ENCODE assay signal across 8 cellular contexts in genomic region chr17:41811549-41812175, GRCh38. TPM values are rescaled to one million over a fixed set of nuclear protein-coding genes. Genes with fewer than 3 reads are reported as not detected.
DNase-seq lines count a peak whose midpoint lies in the region; ATAC-seq lines count a peak whose summit lies in the region.

TSS of gene P3H4 (minus strand) at chr17:41811949. CDS start at chr17:41811915, 34 bp downstream.

- H3K27ac Mint-ChIP-seq in activated CD4-positive, alpha-beta T cell treated with anti-CD3 and anti-CD28 coated beads for 36 hours, result peak within 1 kb of the TSS; percentile 58

- H3K9ac ChIP-seq in ES-I3 (ENCODE audit: low read depth, low read length), result peak within 1 kb of the TSS; percentile 70

- CTCF ChIA-PET in activated CD4-positive, alpha-beta T cell treated with anti-CD3 and anti-CD28 coated beads for 36 hours (lab: Charles Lee), result interaction anchor here (0.7 to 2.1 kb wide), 13 partner anchors 8 to 687 kb away, joined by 3 to 6 read pairs (median 4); partner anchors contain the start of genes EIF1, JUP and KLHL11

- intact Hi-C loops in activated CD4-positive, alpha-beta T cell treated with anti-CD3 and anti-CD28 coated beads for 36 hours (cut with DNase I, micrococcal nuclease), result loop anchor here in 1 of 2 experiments (1.0 to 2.0 kb wide), 3 partner anchors 24 to 73 kb away; partner anchors contain the start of gene KLHL11

- POLR2A ChIA-PET in activated CD4-positive, alpha-beta T cell treated with anti-CD3 and anti-CD28 coated beads for 36 hours (lab: Charles Lee), result interaction anchor here (0.5 to 1.0 kb wide), 2 partner anchors 12 to 25 kb away, joined by 3 read pairs; partner anchors contain the start of gene JUP

- peak; percentile 67 for ATAC-seq in HG02798 (IDR thresholded peaks at IDR 0.05; ENCODE audit: poor library complexity, unreplicated experiment)
- peak; percentile 90 for ATAC-seq in activated CD4-positive, alpha-beta T cell treated with anti-CD3 and anti-CD28 coated beads for 36 hours
- no peak for ATAC-seq in GM21528 (IDR thresholded peaks at IDR 0.05; ENCODE audit: low FRiP score, unreplicated experiment)

- H3K27ac ChIP-seq in cingulate gyrus (ENCODE audit: low read depth, low read length), result peak within 1 kb of the TSS; percentile 19

- peaks cover 22% of the 10 kb centered on the region for H3K4me1 Mint-ChIP-seq in activated CD4-positive, alpha-beta T cell treated with anti-CD3 and anti-CD28 coated beads for 36 hours

- H3K9me3 Mint-ChIP-seq in activated CD4-positive, alpha-beta T cell treated with anti-CD3 and anti-CD28 coated beads for 36 hours (ENCODE audit: low read depth), result no peaks in the 10 kb centered on the region

- H3K36me3 Mint-ChIP-seq in activated CD4-positive, alpha-beta T cell treated with anti-CD3 and anti-CD28 coated beads for 36 hours (ENCODE audit: low read depth), result no peaks in the 10 kb centered on the region

- H3K4me1 ChIP-seq in ES-I3 (ENCODE audit: insufficient read depth, low read length), result no peaks in the 10 kb centered on the region; the same call in 1 of the 2 replicates

- H3K4me3 Mint-ChIP-seq in activated CD4-positive, alpha-beta T cell treated with anti-CD3 and anti-CD28 coated beads for 36 hours, result peak within 1 kb of the TSS; percentile 76

- H3K27me3 Mint-ChIP-seq in activated CD4-positive, alpha-beta T cell treated with anti-CD3 and anti-CD28 coated beads for 36 hours, result peaks cover 2% of the 10 kb centered on the region

- DNase-seq in NCI-H2227 treated with DMSO at 0.1 percent for 48 hours (lab: John Stamatoyannopoulos, UW) (peak; percentile 77), kidney tubule cell (ENCODE audit: low spot score) (peak; percentile 77)
- peak; percentile 86 for DNase-seq in activated CD4-positive, alpha-beta T cell treated with anti-CD3 and anti-CD28 coated beads for 36 hours
- peak; percentile 44 to 62 for DNase-seq in stimulated activated CD4-positive, alpha-beta T cell treated with anti-CD3 and anti-CD28 coated beads, Interleukin-15, amount 100 ng/mL, for 48 hours (ENCODE audit: low read depth in 2 of 2)

- H3K36me3 ChIP-seq in ES-I3 (ENCODE audit: insufficient read depth, low read length), result no peaks in the 10 kb centered on the region

- peaks cover 3% of the 10 kb centered on the region; the same call in 1 of the 2 replicates for H3K9me3 ChIP-seq in ES-I3 (ENCODE audit: control insufficient read depth, insufficient read depth, low read length)

RNA-seq across cellular contexts. Expression of gene P3H4, which starts in this region (rescaled TPM):
- 1 to 10 TPM; 1.5 to 2.0 TPM for total RNA-seq in activated CD4-positive, alpha-beta T cell treated with anti-CD3 and anti-CD28 coated beads for 36 hours
